In the genomic region with DNA sequence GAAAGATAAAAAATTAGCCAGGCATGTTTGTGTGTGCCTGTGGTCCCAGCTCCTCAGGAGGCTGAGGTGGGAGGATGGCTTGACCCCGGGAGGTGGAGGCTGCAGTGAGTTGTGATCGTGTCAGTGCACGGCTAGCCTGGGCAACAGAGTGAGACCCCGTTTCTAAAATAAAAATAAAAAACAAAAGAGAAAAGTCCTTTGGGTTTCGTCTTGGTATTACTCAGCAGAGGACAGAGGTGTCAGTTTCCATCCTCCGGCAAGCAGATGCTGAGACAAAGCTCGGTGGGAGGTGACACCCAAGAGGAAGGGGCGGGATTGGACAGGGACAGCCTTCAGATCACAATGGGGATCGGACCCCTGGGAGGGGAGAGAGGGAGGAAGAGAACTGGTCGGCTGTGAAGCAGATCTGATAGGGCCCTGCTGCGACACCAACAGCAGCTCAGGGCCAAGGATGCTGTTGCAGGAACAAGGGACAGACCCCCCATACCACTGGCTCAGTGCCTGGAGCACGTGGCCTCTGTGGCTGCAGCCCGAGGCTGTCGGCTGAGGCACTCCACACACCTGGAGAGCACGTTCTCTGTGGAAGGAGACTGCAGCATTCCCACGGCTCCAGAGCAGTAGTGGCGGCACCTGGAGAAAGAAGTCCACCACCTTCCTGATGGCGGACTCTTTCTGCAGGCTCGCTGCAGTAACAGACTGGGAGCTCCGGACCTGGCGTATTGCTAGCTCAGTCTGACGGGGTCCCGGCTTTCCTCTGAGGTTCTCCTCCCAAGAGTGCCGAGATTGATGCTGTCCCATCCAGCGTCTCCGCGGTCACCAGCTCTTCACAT, we compare ENCODE assay signal across 1 cellular context.
TF ChIP-seq lines count a peak whose summit lies in the region.

No MANE protein-coding gene starts in this region.

TF ChIP-seq in HEK293, 187 proteins besides CTCF, POLR2A, EP300 and RAD21 (continued from another document):
- TF ChIP-seq TRIM28 (IDR thresholded peaks at IDR 0.05; ENCODE audit: borderline replicate concordance, low read length) (no peak), ZNF48 (tag by site-specific recombination; IDR thresholded peaks at IDR 0.05) (no peak), ZNF202 (tag by site-specific recombination; IDR thresholded peaks at IDR 0.05; ENCODE audit: borderline replicate concordance) (no peak), HOXC10 (CRISPR knock-in tag; IDR thresholded peaks at IDR 0.05) (no peak), ZNF433 (tag by site-specific recombination; IDR thresholded peaks at IDR 0.05; ENCODE audit: low read depth) (no peak), ZNF529 (tag by site-specific recombination; IDR thresholded peaks at IDR 0.05; ENCODE audit: insufficient replicate concordance) (no peak), ZIC2 (tag by site-specific recombination; IDR thresholded peaks at IDR 0.05) (peak; percentile 60), ZNF560 (tag by site-specific recombination; IDR thresholded peaks at IDR 0.05; ENCODE audit: borderline replicate concordance) (no peak), ZFHX2 (tag by site-specific recombination; conservative IDR thresholded peaks at IDR 0.05) (no peak), ZNF121 (tag by site-specific recombination; IDR thresholded peaks at IDR 0.05) (0 out of 2 replicates have a peak, but pooled peaks have one; percentile 29), GLIS2 (tag by site-specific recombination; IDR thresholded peaks at IDR 0.05) (0 out of 2 replicates have a peak, but pooled peaks have one; percentile 20), ZNF155 (tag by site-specific recombination; IDR thresholded peaks at IDR 0.05) (no peak)
- TF ChIP-seq, protein P1, sequence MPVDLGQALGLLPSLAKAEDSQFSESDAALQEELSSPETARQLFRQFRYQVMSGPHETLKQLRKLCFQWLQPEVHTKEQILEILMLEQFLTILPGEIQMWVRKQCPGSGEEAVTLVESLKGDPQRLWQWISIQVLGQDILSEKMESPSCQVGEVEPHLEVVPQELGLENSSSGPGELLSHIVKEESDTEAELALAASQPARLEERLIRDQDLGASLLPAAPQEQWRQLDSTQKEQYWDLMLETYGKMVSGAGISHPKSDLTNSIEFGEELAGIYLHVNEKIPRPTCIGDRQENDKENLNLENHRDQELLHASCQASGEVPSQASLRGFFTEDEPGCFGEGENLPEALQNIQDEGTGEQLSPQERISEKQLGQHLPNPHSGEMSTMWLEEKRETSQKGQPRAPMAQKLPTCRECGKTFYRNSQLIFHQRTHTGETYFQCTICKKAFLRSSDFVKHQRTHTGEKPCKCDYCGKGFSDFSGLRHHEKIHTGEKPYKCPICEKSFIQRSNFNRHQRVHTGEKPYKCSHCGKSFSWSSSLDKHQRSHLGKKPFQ (tag by site-specific recombination; IDR thresholded peaks at IDR 0.05): no peak
- TF ChIP-seq, protein P2, sequence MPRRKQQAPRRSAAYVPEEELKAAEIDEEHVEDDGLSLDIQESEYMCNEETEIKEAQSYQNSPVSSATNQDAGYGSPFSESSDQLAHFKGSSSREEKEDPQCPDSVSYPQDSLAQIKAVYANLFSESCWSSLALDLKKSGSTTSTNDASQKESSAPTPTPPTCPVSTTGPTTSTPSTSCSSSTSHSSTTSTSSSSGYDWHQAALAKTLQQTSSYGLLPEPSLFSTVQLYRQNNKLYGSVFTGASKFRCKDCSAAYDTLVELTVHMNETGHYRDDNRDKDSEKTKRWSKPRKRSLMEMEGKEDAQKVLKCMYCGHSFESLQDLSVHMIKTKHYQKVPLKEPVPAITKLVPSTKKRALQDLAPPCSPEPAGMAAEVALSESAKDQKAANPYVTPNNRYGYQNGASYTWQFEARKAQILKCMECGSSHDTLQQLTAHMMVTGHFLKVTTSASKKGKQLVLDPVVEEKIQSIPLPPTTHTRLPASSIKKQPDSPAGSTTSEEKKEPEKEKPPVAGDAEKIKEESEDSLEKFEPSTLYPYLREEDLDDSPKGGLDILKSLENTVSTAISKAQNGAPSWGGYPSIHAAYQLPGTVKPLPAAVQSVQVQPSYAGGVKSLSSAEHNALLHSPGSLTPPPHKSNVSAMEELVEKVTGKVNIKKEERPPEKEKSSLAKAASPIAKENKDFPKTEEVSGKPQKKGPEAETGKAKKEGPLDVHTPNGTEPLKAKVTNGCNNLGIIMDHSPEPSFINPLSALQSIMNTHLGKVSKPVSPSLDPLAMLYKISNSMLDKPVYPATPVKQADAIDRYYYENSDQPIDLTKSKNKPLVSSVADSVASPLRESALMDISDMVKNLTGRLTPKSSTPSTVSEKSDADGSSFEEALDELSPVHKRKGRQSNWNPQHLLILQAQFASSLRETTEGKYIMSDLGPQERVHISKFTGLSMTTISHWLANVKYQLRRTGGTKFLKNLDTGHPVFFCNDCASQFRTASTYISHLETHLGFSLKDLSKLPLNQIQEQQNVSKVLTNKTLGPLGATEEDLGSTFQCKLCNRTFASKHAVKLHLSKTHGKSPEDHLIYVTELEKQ (tag by site-specific recombination; IDR thresholded peaks at IDR 0.05; ENCODE audit: borderline replicate concordance): no peak
